Comparison of ENCODE assay signal across 1 cellular context in genomic region chr15:56835598-56836275, GRCh38.
TF ChIP-seq lines count a peak whose summit lies in the region.

No MANE protein-coding gene starts in this region.

TF ChIP-seq in GM23338, 12 proteins besides CTCF, POLR2A, EP300 and RAD21 (continued from another document):
- TF ChIP-seq REST (IDR thresholded peaks at IDR 0.05; ENCODE audit: unreplicated experiment) (no peak), CREB1 (CRISPR knock-in tag; IDR thresholded peaks at IDR 0.05; ENCODE audit: low read depth) (no peak), NANOG (IDR thresholded peaks at IDR 0.05; ENCODE audit: borderline replicate concordance) (no peak)
